8 cellular contexts compared by ENCODE assay signal in genomic region chr7:92135100-92135429, GRCh38. TPM values are rescaled to one million over a fixed set of nuclear protein-coding genes. Genes with fewer than 3 reads are reported as not detected.
DNase-seq lines count a peak whose midpoint lies in the region; ATAC-seq and TF ChIP-seq lines count a peak whose summit lies in the region.

No MANE protein-coding gene starts in this region.

- peak overlapping the region; percentile 85 for H2AFZ ChIP-seq in PC-9

- H3K9me3 ChIP-seq in PC-9 (ENCODE audit: insufficient read depth, low read depth) (no peaks in the 10 kb centered on the region), duodenal mucosa (ENCODE audit: control insufficient read depth in 1 of 2, low read length in 2 of 2) (no peaks in the 10 kb centered on the region)

- peaks cover 1% of the 10 kb centered on the region; the same call in 1 of the 2 replicates for H3K36me3 ChIP-seq in H7 (replicated peaks; ENCODE audit: control insufficient read depth, insufficient read depth, low read length)
- peaks cover 13% of the 10 kb centered on the region for H3K36me3 ChIP-seq in PC-9 (ENCODE audit: low read depth)
- peaks cover 3 to 9% of the 10 kb centered on the region in 2 donors for H3K36me3 ChIP-seq in duodenal mucosa (ENCODE audit: control insufficient read depth in 1 of 2, insufficient read depth in 2 of 2, low read length in 2 of 2)
- H3K36me3 ChIP-seq in urinary bladder (ENCODE audit: insufficient read depth): no peaks in the 10 kb centered on the region

- no peaks in the 10 kb centered on the region for H3K9me2 ChIP-seq in PC-9 (ENCODE audit: insufficient read depth)

- H3K9ac ChIP-seq in duodenal mucosa (ENCODE audit: low read depth in 1 of 2, low read length in 2 of 2): peak overlapping the region; percentile 86 to 99

- peaks cover 48% of the 10 kb centered on the region for H3K4me1 Mint-ChIP-seq in mesothelial cell of epicardium

- no peaks in the 10 kb centered on the region for H3K27me3 Mint-ChIP-seq in mesothelial cell of epicardium (ENCODE audit: low read depth)

- peak overlapping the region; percentile 100 for H3K27ac Mint-ChIP-seq in mesothelial cell of epicardium

- H3K4me3 Mint-ChIP-seq in mesothelial cell of epicardium: peak overlapping the region; percentile 97

- CTCF ChIA-PET in PC-9 (lab: Charles Lee): no interaction called here

- TF ChIP-seq CTCF in C4-2B (conservative IDR thresholded peaks at IDR 0.05) (no peak), PC-9 (conservative IDR thresholded peaks at IDR 0.05) (no peak), mesothelial cell of epicardium (IDR thresholded peaks at IDR 0.05; ENCODE audit: unreplicated experiment) (no peak)

- BruUV-seq in PC-9 (replicated peaks; lab: Mats Ljungman, UMichigan): TSS peak; percentile 93

- no peaks in the 10 kb centered on the region for H3K36me3 Mint-ChIP-seq in mesothelial cell of epicardium

- WGBS in urinary bladder: 5% methylated on average over 12 of the region's 12 CpGs

- H3K27me3 ChIP-seq in H7 (ENCODE audit: control insufficient read depth, insufficient read depth, low read length) (no peaks in the 10 kb centered on the region), PC-9 (ENCODE audit: insufficient read depth, low read depth) (no peaks in the 10 kb centered on the region), duodenal mucosa (ENCODE audit: control insufficient read depth in 1 of 2, insufficient read depth in 2 of 2, low read length in 2 of 2) (no peaks in the 10 kb centered on the region)

- H3K4me2 ChIP-seq in PC-9: peak overlapping the region; percentile 86

- H3K4me1 ChIP-seq in PC-9 (replicated peaks; ENCODE audit: insufficient read depth) (peaks cover 20% of the 10 kb centered on the region), duodenal mucosa (ENCODE audit: control insufficient read depth in 1 of 2, insufficient read depth in 2 of 2, low read length in 2 of 2) (peaks cover 22 to 24% of the 10 kb centered on the region in 2 donors), urinary bladder (ENCODE audit: insufficient read depth) (no peaks in the 10 kb centered on the region)

- peaks cover 24% of the 10 kb centered on the region for H4K20me1 ChIP-seq in PC-9 (ENCODE audit: insufficient read depth)

- H3K9me3 Mint-ChIP-seq in mesothelial cell of epicardium: no peaks in the 10 kb centered on the region

- intact Hi-C loops in PC-9 (cut with micrococcal nuclease; ENCODE audit: unreplicated experiment): no loop called here

- H3F3A ChIP-seq in PC-9 (ENCODE audit: insufficient read depth, low read depth): no peaks in the 10 kb centered on the region

- H3K27ac ChIP-seq in C4-2B (peak overlapping the region; percentile 88), PC-9 (peak overlapping the region; percentile 73), duodenal mucosa (ENCODE audit: low read depth, low read length) (peak overlapping the region; percentile 98), urinary bladder (ENCODE audit: low read depth) (peak overlapping the region; percentile 98)

- H3K79me2 ChIP-seq in PC-9 (ENCODE audit: low read depth): peaks cover 42% of the 10 kb centered on the region

- no peak for ATAC-seq in HG03045 (IDR thresholded peaks at IDR 0.05; ENCODE audit: unreplicated experiment)
- ATAC-seq in HG03571 (IDR thresholded peaks at IDR 0.05; ENCODE audit: unreplicated experiment): no peak

- POLR2A ChIA-PET in PC-9 (lab: Charles Lee; ENCODE audit: unreplicated experiment): no interaction called here

- H3K4me3 ChIP-seq in H7 (ENCODE audit: insufficient read depth, low read depth, low read length): peak overlapping the region; percentile 88
- H3K4me3 ChIP-seq in PC-9: peak overlapping the region; percentile 65
- H3K4me3 ChIP-seq in duodenal mucosa (ENCODE audit: low read depth in 1 of 2, low read length in 2 of 2): peak overlapping the region; percentile 82 to 91
- peak overlapping the region; percentile 59 for H3K4me3 ChIP-seq in urinary bladder (ENCODE audit: low read depth, low read length)

- DNase-seq in H7: peak; percentile 25
- no peak for DNase-seq in PC-9
- DNase-seq in mesothelial cell of epicardium (ENCODE audit: low spot score in 2 of 2, unreplicated experiment in 2 of 2): peak; percentile 42 to 52

RNA-seq across cellular contexts. Expression of gene CYP51A1, which starts 0.8 kb away (rescaled TPM):
- 99.5 and 110 TPM in 2 replicates for total RNA-seq in H7 (2014; rRNA removed; shearing (Covaris generic))
- 58.9 and 89.0 TPM in 2 replicates for total RNA-seq in PC-9 (2021)
- total RNA-seq in mesothelial cell of epicardium: 46.3 to 51.0 TPM (median 47.3 TPM) in 3 replicates
- 124 TPM for total RNA-seq in urinary bladder
- polyA plus RNA-seq in urinary bladder: 19.1 TPM

RNA-seq across cellular contexts. Expression of gene LRRD1, which starts 43.9 kb away (rescaled TPM):
- not detected in 2 replicates for total RNA-seq in H7 (2014; rRNA removed; shearing (Covaris generic))
- total RNA-seq in PC-9 (2021): not detected in 2 replicates
- 0.42 to 0.51 TPM (median 0.50 TPM) in 3 replicates for total RNA-seq in mesothelial cell of epicardium
- 1.8 TPM for total RNA-seq in urinary bladder
- not detected for polyA plus RNA-seq in urinary bladder

Comparison
In these comparisons a context has a peak if more than half of its experiments do, and no peak if none do; other contexts are left out.
1. DNase-seq: peak in H7 (single experiment) and mesothelial cell of epicardium (2 of 2); none in PC-9 (0 of 2).
2. Peak in every context shown above with its lines, with median percentiles within 50 percentile points of each other: H3K27ac ChIP-seq and H3K4me3 ChIP-seq.